11 cellular contexts compared by ENCODE assay signal in genomic region chr17:30956764-30957374, GRCh38. TPM values are rescaled to one million over a fixed set of nuclear protein-coding genes. Genes with fewer than 3 reads are reported as not detected.
A peak's percentile ranks its signal among the peaks of the same experiment; 100 is the strongest.
DNase-seq lines count a peak whose midpoint lies in the region; ATAC-seq and TF ChIP-seq lines count a peak whose summit lies in the region.
"Had no signal": no experiment of that assay in that cellular context is flagged by ENCODE, and none has a peak within 500 bp of the region (broad histone marks: within the 10 kb centered on the region; RNA-seq: fewer than 3 reads in every experiment).

No MANE protein-coding gene starts in this region.

- H3K27ac Mint-ChIP-seq in MCF 10A (ENCODE audit: low read depth, unreplicated experiment) (peak overlapping the region; percentile 61), naive B cell (peak overlapping the region; percentile 53 to 99 (median 94))
- H3K27ac Mint-ChIP-seq: activated CD8-positive, alpha-beta T cell treated with anti-CD3 and anti-CD28 coated beads, Interleukin-2, amount 10 ng/mL, durations not matched to agents 7 days and 5 days had no signal

- dilution Hi-C loops in mammary epithelial cell (cut with HindIII; ENCODE audit: low sequenced_read_pairs) = no loop called here

- no peak overlapping the region for H3K4me2 ChIP-seq in mammary epithelial cell (ENCODE audit: insufficient read depth, low read depth, low read length)
- H3K4me2 ChIP-seq in fibroblast of lung (ENCODE audit: extremely low read depth, insufficient read depth, low read length) = peak overlapping the region; percentile 13

- CTCF ChIA-PET in MCF 10A (lab: Yijun Ruan, JAX) = interaction anchor here (1.4 kb wide), 1 partner anchor 14 kb away, joined by 3 read pairs; the partner anchor contains the start of gene RNF135
- CTCF ChIA-PET in mammary epithelial cell (lab: Charles Lee; ENCODE audit: low non-redundant PET) = no interaction called here

- intact Hi-C loops in MCF 10A (cut with micrococcal nuclease) (no loop called here), mammary epithelial cell (cut with micrococcal nuclease) (no loop called here), ascending aorta (cut with DNase I) (no loop called here)

- H4K20me1 ChIP-seq in mammary epithelial cell (ENCODE audit: insufficient read depth, low read length) = no peaks in the 10 kb centered on the region
- H4K20me1 ChIP-seq in fibroblast of lung (ENCODE audit: control insufficient read depth, extremely low read depth, insufficient read depth, low read length) = no peaks in the 10 kb centered on the region

- no peak for TF ChIP-seq CTCF in MCF 10A (IDR thresholded peaks at IDR 0.05; ENCODE audit: unreplicated experiment)
- TF ChIP-seq CTCF in mammary epithelial cell (conservative IDR thresholded peaks at IDR 0.05 in 1 of 2, IDR thresholded peaks at IDR 0.05 in 1 of 2; ENCODE audit: extremely low read depth in 1 of 2, insufficient read depth in 1 of 2, low read depth in 1 of 2, low read length in 2 of 2) = no peak
- TF ChIP-seq CTCF in fibroblast of lung (conservative IDR thresholded peaks at IDR 0.05 in 1 of 2, IDR thresholded peaks at IDR 0.05 in 1 of 2; ENCODE audit: low read depth in 1 of 2, low read length in 2 of 2) = peak; percentile 7 to 12
- no peak for TF ChIP-seq CTCF in ascending aorta (IDR thresholded peaks at IDR 0.05)

- no peaks in the 10 kb centered on the region for H3K9me3 ChIP-seq in mammary epithelial cell (replicated peaks; ENCODE audit: insufficient read depth, low read length)
- H3K9me3 ChIP-seq in fibroblast of lung (ENCODE audit: control insufficient read depth, insufficient read depth, low read depth, low read length) = no peaks in the 10 kb centered on the region
- no peaks in the 10 kb centered on the region for H3K9me3 ChIP-seq in ascending aorta

- in situ Hi-C loops in mammary epithelial cell (cut with MboI; ENCODE audit: low sequenced_read_pairs in 2 of 2) = no loop called here

- H3K36me3 Mint-ChIP-seq in MCF 10A (ENCODE audit: insufficient read depth, unreplicated experiment) = no peaks in the 10 kb centered on the region
- H3K36me3 Mint-ChIP-seq in naive B cell = no peaks in the 10 kb centered on the region

- no peaks in the 10 kb centered on the region for H3K27me3 ChIP-seq in mammary epithelial cell (ENCODE audit: insufficient read depth, low read length)
- H3K27me3 ChIP-seq in fibroblast of lung (ENCODE audit: control insufficient read depth, insufficient read depth, low read length) = no peaks in the 10 kb centered on the region
- H3K27me3 ChIP-seq in ascending aorta = no peaks in the 10 kb centered on the region

- POLR2A ChIA-PET in MCF 10A (lab: Yijun Ruan, JAX) = interaction anchor here (0.6 to 0.8 kb wide), 3 partner anchors 14 to 752 kb away, joined by 3 to 4 read pairs (median 3); partner anchors contain the start of gene RNF135

- H3K4me3 Mint-ChIP-seq in MCF 10A (ENCODE audit: unreplicated experiment) (no peak overlapping the region), naive B cell (peak overlapping the region in 6 of 8 donors; percentile 3 to 88 (median 68))
- H3K4me3 Mint-ChIP-seq: activated CD8-positive, alpha-beta T cell treated with anti-CD3 and anti-CD28 coated beads, Interleukin-2, amount 10 ng/mL, durations not matched to agents 7 days and 5 days; central memory CD8-positive, alpha-beta T cell had no signal

- H3K4me1 ChIP-seq in mammary epithelial cell (ENCODE audit: insufficient read depth, low read length) (no peaks in the 10 kb centered on the region), fibroblast of lung (ENCODE audit: control insufficient read depth, extremely low read depth, insufficient read depth, low read length) (peaks cover 3% of the 10 kb centered on the region), ascending aorta (no peaks in the 10 kb centered on the region)

- peaks cover 11% of the 10 kb centered on the region for H3K27me3 Mint-ChIP-seq in MCF 10A (ENCODE audit: insufficient read depth, unreplicated experiment)
- no peaks in the 10 kb centered on the region for H3K27me3 Mint-ChIP-seq in naive B cell
- H3K27me3 Mint-ChIP-seq: central memory CD8-positive, alpha-beta T cell had no signal

- WGBS in mammary epithelial cell (ENCODE audit: low coverage, missing lambda C conversion rate) = 79% methylated on average over 8 of the region's 8 CpGs

- H3K9ac ChIP-seq in mammary epithelial cell (ENCODE audit: insufficient read depth, low read length) = no peak overlapping the region
- H3K9ac ChIP-seq in fibroblast of lung (ENCODE audit: insufficient read depth, low read length) = no peak overlapping the region

- H3K9me3 Mint-ChIP-seq in MCF 10A (ENCODE audit: unreplicated experiment) (no peaks in the 10 kb centered on the region), naive B cell (no peaks in the 10 kb centered on the region)
- H3K9me3 Mint-ChIP-seq: central memory CD8-positive, alpha-beta T cell had no signal

- DNase-seq in MCF 10A (ENCODE audit: unreplicated experiment) (no peak), mammary epithelial cell (no peak), fibroblast of lung (ENCODE audit: low read depth in 2 of 2) (peak in 1 of 2 donors; percentile 46), naive B cell (no peak), NCI-H1694 treated with DMSO at 0.1 percent for 48 hours (lab: John Stamatoyannopoulos, UW) (no peak), T-helper 2 cell (no peak), ascending aorta (ENCODE audit: low spot score in 2 of 2) (no peak)
- DNase-seq: activated CD8-positive, alpha-beta T cell treated with anti-CD3 and anti-CD28 coated beads, Interleukin-2, amount 10 ng/mL, durations not matched to agents 7 days and 5 days had no signal

- H3K27ac ChIP-seq in mammary epithelial cell (ENCODE audit: insufficient read depth, low read depth, low read length) (no peak overlapping the region), fibroblast of lung (ENCODE audit: insufficient read depth, low read length) (peak overlapping the region; percentile 27), ascending aorta (no peak overlapping the region)

- H2AFZ ChIP-seq in mammary epithelial cell (ENCODE audit: low read depth, low read length) = no peak overlapping the region
- peak overlapping the region; percentile 76 for H2AFZ ChIP-seq in fibroblast of lung (ENCODE audit: low read length)

- ATAC-seq in naive B cell (ENCODE audit: low read depth in 2 of 2) = no peak
- no peak for ATAC-seq in HG03108 (IDR thresholded peaks at IDR 0.05; ENCODE audit: unreplicated experiment)
- ATAC-seq: activated CD8-positive, alpha-beta T cell treated with anti-CD3 and anti-CD28 coated beads, Interleukin-2, amount 10 ng/mL, durations not matched to agents 7 days and 5 days had no signal

- no peaks in the 10 kb centered on the region for H3K4me1 Mint-ChIP-seq in MCF 10A (ENCODE audit: insufficient read depth, unreplicated experiment)
- H3K4me1 Mint-ChIP-seq in naive B cell = peaks cover 70 to 96% (median 86%) of the 10 kb centered on the region in 3 donors
- H3K4me1 Mint-ChIP-seq: central memory CD8-positive, alpha-beta T cell had no signal

- BruUV-seq in MCF 10A (replicated peaks; lab: Mats Ljungman, UMichigan) = no TSS peak
- no TSS peak for BruUV-seq in mammary epithelial cell (replicated peaks; lab: Mats Ljungman, UMichigan)

- H3K36me3 ChIP-seq in mammary epithelial cell (ENCODE audit: insufficient read depth, low read length) (no peaks in the 10 kb centered on the region), fibroblast of lung (ENCODE audit: control insufficient read depth, insufficient read depth, low read length) (no peaks in the 10 kb centered on the region), ascending aorta (no peaks in the 10 kb centered on the region)

- no peaks in the 10 kb centered on the region for H3K79me2 ChIP-seq in mammary epithelial cell (ENCODE audit: insufficient read depth, low read length)
- no peaks in the 10 kb centered on the region for H3K79me2 ChIP-seq in fibroblast of lung (ENCODE audit: control insufficient read depth, insufficient read depth, low read length)

- no peak overlapping the region for H3K4me3 ChIP-seq in mammary epithelial cell (replicated peaks in 1 of 3; ENCODE audit: insufficient read depth in 1 of 3, low read depth in 2 of 3, low read length in 3 of 3)
- H3K4me3 ChIP-seq in fibroblast of lung (replicated peaks in 1 of 4; ENCODE audit: control extremely low read depth in 1 of 4, insufficient read depth in 1 of 4, low read depth in 3 of 4, low read length in 4 of 4) = no peak overlapping the region
- no peak overlapping the region for H3K4me3 ChIP-seq in ascending aorta

RNA-seq across cellular contexts. Expression of gene RNF135, which starts 14.0 kb away (rescaled TPM):
- 20.1 and 31.0 TPM in 2 replicates for total RNA-seq in MCF 10A (2022)
- 10 to 100 TPM; 13.3 to 13.7 TPM for total RNA-seq in mammary epithelial cell
- polyA plus RNA-seq in mammary epithelial cell = 12.6 TPM
- polyA minus RNA-seq in mammary epithelial cell = 9.6 TPM
- 11.3 and 13.4 TPM in 2 replicates for total RNA-seq in fibroblast of lung
- polyA plus RNA-seq in fibroblast of lung = 12.8 and 15.2 TPM in 2 replicates
- 11.4 and 11.8 TPM in 2 replicates for polyA plus RNA-seq in fibroblast of lung (2012)
- 7.0 TPM in 2 replicates for polyA minus RNA-seq in fibroblast of lung (ENCODE audit: low replicate concordance)
- polyA plus RNA-seq in naive B cell (ENCODE audit: low read depth in 6 of 6) = 10 to 100 TPM; 34.0 to 50.2 (median 43.1) TPM
- 4.6 TPM for total RNA-seq in ascending aorta

RNA-seq across cellular contexts. Expression of gene ADAP2, which starts 35.1 kb away (rescaled TPM):
- total RNA-seq in MCF 10A (2022) (1.3 and 2.2 TPM in 2 replicates), mammary epithelial cell (1 to 10 TPM; 1.0 to 3.5 TPM), fibroblast of lung (3.3 and 4.3 TPM in 2 replicates), ascending aorta (12.5 TPM)
- polyA plus RNA-seq in mammary epithelial cell (0.32 TPM), fibroblast of lung (3.2 and 3.8 TPM in 2 replicates), naive B cell (ENCODE audit: low read depth in 6 of 6) (1 to 10 TPM; 3.1 to 8.2 (median 5.4) TPM)
- polyA minus RNA-seq in mammary epithelial cell (1.7 TPM), fibroblast of lung (ENCODE audit: low replicate concordance) (13.3 and 22.6 TPM in 2 replicates)
- polyA plus RNA-seq in fibroblast of lung (2012) = 2.6 and 3.0 TPM in 2 replicates
- total RNA-seq: A673 had no signal

RNA-seq across cellular contexts. Expression of gene TEFM, which starts 50.8 kb away (rescaled TPM):
- total RNA-seq in MCF 10A (2022) = 10.7 and 13.8 TPM in 2 replicates
- total RNA-seq in mammary epithelial cell = 10 to 100 TPM; 13.9 to 19.3 TPM
- polyA plus RNA-seq in mammary epithelial cell = 7.6 TPM
- not detected for polyA minus RNA-seq in mammary epithelial cell
- 10.3 and 11.1 TPM in 2 replicates for total RNA-seq in fibroblast of lung
- 10.7 and 10.9 TPM in 2 replicates for polyA plus RNA-seq in fibroblast of lung
- polyA plus RNA-seq in fibroblast of lung (2012) = 10.9 and 12.0 TPM in 2 replicates
- polyA minus RNA-seq in fibroblast of lung (ENCODE audit: low replicate concordance) = 0.86 and 0.93 TPM in 2 replicates
- polyA plus RNA-seq in naive B cell (ENCODE audit: low read depth in 6 of 6) = 10 to 100 TPM; 16.0 to 33.9 (median 21.9) TPM
- 0.43 TPM for total RNA-seq in ascending aorta

Comparison
In these comparisons a context has a peak if more than half of its experiments do, and no peak if none do; other contexts are left out.
1. CTCF ChIP-seq: peak in fibroblast of lung (2 of 2); none in MCF 10A (single experiment), mammary epithelial cell (0 of 2) and ascending aorta (0 of 3).